In genomic region chr13:112346173-112346898, GRCh38 we compare ENCODE assay signal across 11 cellular contexts.
A peak's percentile ranks its signal among the peaks of the same experiment; 100 is the strongest.
DNase-seq lines count a peak whose midpoint lies in the region; ATAC-seq and TF ChIP-seq lines count a peak whose summit lies in the region.
"Had no signal": no experiment of that assay in that cellular context is flagged by ENCODE, and none has a peak within 500 bp of the region (broad histone marks: within the 10 kb centered on the region; RNA-seq: fewer than 3 reads in every experiment).

No MANE protein-coding gene starts in this region.

- no peak overlapping the region for H3K4me3 ChIP-seq in NB4 (ENCODE audit: low read depth, low read length)
- H3K4me3 ChIP-seq: Peyer's patch had no signal

- no peak for TF ChIP-seq CTCF in NB4 (IDR thresholded peaks at IDR 0.05; ENCODE audit: low read depth, low read length)

- DNase-seq in DMS153 (lab: John Stamatoyannopoulos, UW) (peak; percentile 78), NB4 (ENCODE audit: low read depth) (peak; percentile 12), NCI-H526 (lab: John Stamatoyannopoulos, UW) (peak; percentile 67 to 91), islet precursor cell (peak; percentile 79), T-helper 1 cell (no peak)
- DNase-seq in stimulated activated CD4-positive, alpha-beta T cell treated with anti-CD3 and anti-CD28 coated beads, Interleukin-4, amount 100 ng/mL, for 24 hours = no peak
- DNase-seq: activated naive CD8-positive, alpha-beta T cell treated with anti-CD3 and anti-CD28 coated beads for 36 hours; naive B cell; Peyer's patch had no signal

- TF ChIP-seq POLR2A in NB4 (IDR thresholded peaks at IDR 0.05; ENCODE audit: extremely low read depth, insufficient read length) = no peak

- ATAC-seq in GM18858 (IDR thresholded peaks at IDR 0.05; ENCODE audit: unreplicated experiment) = no peak
- ATAC-seq in HG02759 (IDR thresholded peaks at IDR 0.05; ENCODE audit: unreplicated experiment) = no peak

Comparison
In these comparisons a context has a peak if more than half of its experiments do, and no peak if none do; other contexts are left out.
1. DNase-seq: peak in DMS153 (single experiment), NB4 (single experiment), NCI-H526 (2 of 2) and islet precursor cell (single experiment); none in T-helper 1 cell (0 of 5) and stimulated activated CD4-positive, alpha-beta T cell treated with anti-CD3 and anti-CD28 coated beads, Interleukin-4, amount 100 ng/mL, for 24 hours (single experiment).